ENCODE assay signal across 8 cellular contexts in the genomic region with DNA sequence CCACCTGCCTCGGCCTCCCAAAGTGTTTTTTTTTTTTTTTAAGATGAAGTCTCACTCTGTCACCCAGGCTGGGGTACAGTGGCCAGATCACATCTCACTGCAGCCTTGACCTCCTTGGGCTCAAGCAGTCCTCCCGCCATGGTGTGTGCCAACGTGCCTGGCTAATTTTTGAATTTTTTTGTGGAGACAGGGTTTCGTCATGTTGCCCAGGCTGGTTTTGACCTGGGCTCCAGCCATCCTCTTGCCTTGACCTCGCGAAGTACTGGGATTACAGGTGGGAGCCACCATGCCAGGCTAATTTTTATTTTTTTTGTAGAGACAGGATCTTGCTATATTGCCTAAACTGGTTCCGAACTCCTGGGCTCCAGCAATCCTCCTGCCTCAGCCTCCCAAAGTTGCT. TPM values are rescaled to one million over a fixed set of nuclear protein-coding genes. Genes with fewer than 3 reads are reported as not detected.
"Had no signal": no experiment of that assay in that cellular context is flagged by ENCODE, and none has a peak within 500 bp of the region (broad histone marks: within the 10 kb centered on the region; RNA-seq: fewer than 3 reads in every experiment).

No MANE protein-coding gene starts in this region.

- H3K4me3 Mint-ChIP-seq: GM23338, IgD-negative memory B cell had no signal

- H3K4me1 Mint-ChIP-seq: IgD-negative memory B cell had no signal

- DNase-seq: H9, HCEC 1CT, KBM-7 had no signal

- H2AFZ ChIP-seq: GM23338 had no signal

- H3K27ac Mint-ChIP-seq: GM23338, IgD-negative memory B cell had no signal

- H3K9me3 Mint-ChIP-seq: GM23338, H9, IgD-negative memory B cell had no signal

- H3K36me3 Mint-ChIP-seq: IgD-negative memory B cell had no signal

- ATAC-seq: GM23338 had no signal

- H3K4me2 ChIP-seq: GM23338 had no signal

- H3K4me3 ChIP-seq: GM23338 had no signal

- FAIRE-seq: H1, H54, HTR-8/SVneo had no signal

RNA-seq across cellular contexts. Expression of a gene that starts 9.0 kb away (rescaled TPM):
- polyA plus RNA-seq: IgD-negative memory B cell had no signal
